Comparison of ENCODE assay signal across 13 cellular contexts in genomic region chr18:50170004-50170403, GRCh38. TPM values are rescaled to one million over a fixed set of nuclear protein-coding genes. Genes with fewer than 3 reads are reported as not detected.
"Had no signal": no experiment of that assay in that cellular context is flagged by ENCODE, and none has a peak within 500 bp of the region (broad histone marks: within the 10 kb centered on the region; RNA-seq: fewer than 3 reads in every experiment).

No MANE protein-coding gene starts in this region.

- H3K4me3 Mint-ChIP-seq: dendritic cell treated with granulocyte-macrophage colony-stimulating factor and Interleukin-4, amounts not matched to agents 40 ng/mL and 50 ng/mL, for 4 days; effector memory CD8-positive, alpha-beta T cell; natural killer cell treated with Interleukin-12 subunit alpha and Interleukin-12 subunit beta and Interleukin-15 and Interleukin-18, amount 100 ng/mL, for 72 hours had no signal

- H3K36me3 Mint-ChIP-seq: natural killer cell treated with Interleukin-12 subunit alpha and Interleukin-12 subunit beta and Interleukin-15 and Interleukin-18, amount 100 ng/mL, for 72 hours had no signal

- H3K4me3 ChIP-seq: gastrocnemius medialis, heart right ventricle, mucosa of descending colon, smooth muscle cell had no signal

- DNase-seq: effector memory CD8-positive, alpha-beta T cell; gastrocnemius medialis; heart right ventricle; hypothalamus; mammary epithelial cell; mucosa of descending colon; right cardiac atrium; stimulated activated CD4-positive, alpha-beta T cell treated with anti-CD3 and anti-CD28 coated beads, Interleukin-2, amount 100 ng/mL, for 48 hours; stimulated activated naive CD4-positive, alpha-beta T cell treated with Interleukin-2 at 50 U/mL for 16 hours had no signal

- H3K27ac Mint-ChIP-seq: dendritic cell treated with granulocyte-macrophage colony-stimulating factor and Interleukin-4, amounts not matched to agents 40 ng/mL and 50 ng/mL, for 4 days; effector memory CD8-positive, alpha-beta T cell; natural killer cell treated with Interleukin-12 subunit alpha and Interleukin-12 subunit beta and Interleukin-15 and Interleukin-18, amount 100 ng/mL, for 72 hours had no signal

- H3K9me3 Mint-ChIP-seq: dendritic cell treated with granulocyte-macrophage colony-stimulating factor and Interleukin-4, amounts not matched to agents 40 ng/mL and 50 ng/mL, for 4 days; effector memory CD8-positive, alpha-beta T cell; natural killer cell treated with Interleukin-12 subunit alpha and Interleukin-12 subunit beta and Interleukin-15 and Interleukin-18, amount 100 ng/mL, for 72 hours had no signal

- ATAC-seq: effector memory CD8-positive, alpha-beta T cell; gastrocnemius medialis; heart right ventricle; left lobe of liver; mucosa of descending colon; natural killer cell treated with Interleukin-12 subunit alpha and Interleukin-12 subunit beta and Interleukin-15 and Interleukin-18, amount 100 ng/mL, for 72 hours; right cardiac atrium had no signal

RNA-seq across cellular contexts. Expression of gene MYO5B, which starts 24.9 kb away (rescaled TPM):
- total RNA-seq: natural killer cell treated with Interleukin-12 subunit alpha and Interleukin-12 subunit beta and Interleukin-15 and Interleukin-18, amount 100 ng/mL, for 72 hours had no signal
